ENCODE assay signal across 15 cellular contexts in genomic region chr19:32200312-32201038, GRCh38.
DNase-seq lines count a peak whose midpoint lies in the region; ATAC-seq and TF ChIP-seq lines count a peak whose summit lies in the region.
"Had no signal": no experiment of that assay in that cellular context is flagged by ENCODE, and none has a peak within 500 bp of the region (broad histone marks: within the 10 kb centered on the region; RNA-seq: fewer than 3 reads in every experiment).

No MANE protein-coding gene starts in this region.

- TF ChIP-seq CTCF in GM13976 (IDR thresholded peaks at IDR 0.05; ENCODE audit: borderline replicate concordance, control extremely low read depth, extremely low read depth, insufficient read depth, missing control alignments) (no peak), uterus (IDR thresholded peaks at IDR 0.05) (no peak)

- no peak overlapping the region for H3K27ac ChIP-seq in uterus

- ATAC-seq in left lobe of liver, result no peak
- no peak for ATAC-seq in GM18868 (IDR thresholded peaks at IDR 0.05; ENCODE audit: unreplicated experiment)

- in situ Hi-C loops in G401 (cut with HindIII; ENCODE audit: low sequenced_read_pairs), result no loop called here
- in situ Hi-C loops in GM13976 (cut with MboI; ENCODE audit: low sequenced_read_pairs, unreplicated experiment), result no loop called here

- intact Hi-C loops in posterior cingulate gyrus (cut with DNase I), result no loop called here
- intact Hi-C loops in uterus (cut with DNase I; ENCODE audit: low total_unique reads), result no loop called here

- no peak overlapping the region for H3K4me3 ChIP-seq in uterus

- H3K27me3 ChIP-seq in uterus, result no peaks in the 10 kb centered on the region

- no peaks in the 10 kb centered on the region for H3K9me3 ChIP-seq in uterus
- H3K9me3 ChIP-seq: Caco-2 had no signal

- TF ChIP-seq POLR2A in uterus (IDR thresholded peaks at IDR 0.05), result no peak

- no peaks in the 10 kb centered on the region for H3K4me1 ChIP-seq in uterus
- H3K4me1 ChIP-seq: Caco-2 had no signal

- no peaks in the 10 kb centered on the region for H3K36me3 ChIP-seq in uterus

- DNase-seq in G401 (ENCODE audit: low spot score), result peak; percentile 3
- DNase-seq in globus pallidus (ENCODE audit: low spot score), result peak; percentile 48
- DNase-seq in left lobe of liver (ENCODE audit: low spot score), result peak; percentile 31
- peak in 8 of 10 donors; percentile 15 to 89 (median 50) for DNase-seq in posterior cingulate gyrus
- DNase-seq in GM13976 (ENCODE audit: low spot score), result no peak
- DNase-seq in NCI-H69 (lab: John Stamatoyannopoulos, UW), result no peak
- DNase-seq in uterus, result no peak
- DNase-seq: Caco-2; CD4-positive, CD25-positive, alpha-beta regulatory T cell; DMS153; HFFc6; NCI-H1105; NCI-H187 treated with DMSO at 0.1 percent for 48 hours; NCI-H526 treated with DMSO at 0.1 percent for 48 hours had no signal

Comparison
In these comparisons a context has a peak if more than half of its experiments do, and no peak if none do; other contexts are left out.
1. DNase-seq: peak in G401 (single experiment), globus pallidus (single experiment), left lobe of liver (single experiment) and posterior cingulate gyrus (8 of 10); none in GM13976 (single experiment), NCI-H69 (single experiment) and uterus (0 of 2).